ENCODE assay signal across 21 cellular contexts in the genomic region with DNA sequence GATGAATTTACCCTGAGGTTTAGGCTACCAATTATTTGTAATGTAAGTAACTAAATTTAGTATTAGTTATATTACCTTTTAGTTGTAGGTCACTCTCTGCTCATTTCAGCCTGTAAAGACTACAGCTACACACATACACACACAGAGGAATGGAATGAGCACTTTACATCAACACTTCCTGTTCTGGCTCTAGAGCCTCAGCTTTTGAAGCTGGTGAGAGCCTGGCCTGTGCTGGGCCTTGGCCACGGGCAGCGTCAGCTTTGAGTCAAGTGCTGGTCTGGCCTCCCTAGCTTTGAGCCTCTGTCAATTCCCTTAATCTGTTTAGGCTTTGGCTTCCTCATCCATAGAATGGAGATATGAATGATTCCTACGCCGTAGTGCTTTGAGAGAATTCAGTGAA.
DNase-seq lines count a peak whose midpoint lies in the region; ATAC-seq and TF ChIP-seq lines count a peak whose summit lies in the region.
"Had no signal": no experiment of that assay in that cellular context is flagged by ENCODE, and none has a peak within 500 bp of the region (broad histone marks: within the 10 kb centered on the region; RNA-seq: fewer than 3 reads in every experiment).

No MANE protein-coding gene starts in this region.

- peaks cover 43% of the 10 kb centered on the region for H3K36me3 ChIP-seq in fibroblast of lung (ENCODE audit: control insufficient read depth, insufficient read depth, low read length)
- peaks cover 11% of the 10 kb centered on the region for H3K36me3 ChIP-seq in mesodermal cell (ENCODE audit: control insufficient read depth, insufficient read depth, low read length)

- DNase-seq in AG10803 (ENCODE audit: low read depth), result peak; percentile 79
- DNase-seq in NCI-H226, result peak; percentile 59
- peak; percentile 65 to 91 for DNase-seq in fibroblast of lung (ENCODE audit: low read depth in 2 of 2)
- no peak for DNase-seq in activated T-cell treated with anti-CD3 and anti-CD28 coated beads, Interleukin-2, amount 50 U/mL, for 24 hours
- DNase-seq: activated CD4-positive, alpha-beta memory T cell treated with anti-CD3 and anti-CD28 coated beads, Interleukin-2, amount 10 ng/mL, durations not matched to agents 7 days and 5 days; activated naive CD4-positive, alpha-beta T cell treated with anti-CD3 and anti-CD28 coated beads, Interleukin-2, amount 50 U/mL, for 16 hours; activated T-cell treated with anti-CD3 and anti-CD28 coated beads, Interleukin-2, amount 50 U/mL, for 1 hour; body of pancreas; cortex of kidney; DMS79 treated with DMSO at 0.1 percent for 48 hours; GOT3; left colon; NCI-H69; SJCRH30; T-helper 2 cell had no signal

- H3K4me1 Mint-ChIP-seq in activated T-cell treated with anti-CD3 and anti-CD28 coated beads, Interleukin-2, amount 50 U/mL, for 24 hours (ENCODE audit: low read depth), result peaks cover 3% of the 10 kb centered on the region
- H3K4me1 Mint-ChIP-seq: activated CD4-positive, alpha-beta memory T cell treated with anti-CD3 and anti-CD28 coated beads, Interleukin-2, amount 10 ng/mL, durations not matched to agents 7 days and 5 days had no signal

- H3K36me3 Mint-ChIP-seq in activated T-cell treated with anti-CD3 and anti-CD28 coated beads, Interleukin-2, amount 50 U/mL, for 24 hours (ENCODE audit: low read depth), result no peaks in the 10 kb centered on the region

- peaks cover 10% of the 10 kb centered on the region for H3K79me2 ChIP-seq in fibroblast of lung (ENCODE audit: control insufficient read depth, insufficient read depth, low read length)

- 80 to 86% methylated on average over 1 to 4 of the region's 4 CpGs for WGBS in mesodermal cell (ENCODE audit: insufficient coverage in 2 of 2), 2 experiments

- no peak overlapping the region for H3K4me3 Mint-ChIP-seq in activated T-cell treated with anti-CD3 and anti-CD28 coated beads, Interleukin-2, amount 50 U/mL, for 24 hours
- H3K4me3 Mint-ChIP-seq: activated CD4-positive, alpha-beta memory T cell treated with anti-CD3 and anti-CD28 coated beads, Interleukin-2, amount 10 ng/mL, durations not matched to agents 7 days and 5 days had no signal

- H3K4me2 ChIP-seq in fibroblast of lung (ENCODE audit: extremely low read depth, insufficient read depth, low read length), result no peak overlapping the region

- no peak overlapping the region for H3K9ac ChIP-seq in fibroblast of lung (ENCODE audit: insufficient read depth, low read length)

- H3K27me3 Mint-ChIP-seq in activated T-cell treated with anti-CD3 and anti-CD28 coated beads, Interleukin-2, amount 50 U/mL, for 24 hours, result peaks cover 27% of the 10 kb centered on the region

- no peak overlapping the region for H3K4me3 ChIP-seq in AG10803 (ENCODE audit: low read length)
- no peak overlapping the region for H3K4me3 ChIP-seq in fibroblast of lung (replicated peaks in 1 of 4; ENCODE audit: control extremely low read depth in 1 of 4, insufficient read depth in 1 of 4, low read depth in 3 of 4, low read length in 4 of 4)
- no peak overlapping the region for H3K4me3 ChIP-seq in mesodermal cell (ENCODE audit: extremely low read depth, insufficient read depth, low read length, poor library complexity, severe bottlenecking)
- H3K4me3 ChIP-seq: body of pancreas, gastroesophageal sphincter, SJCRH30, suprapubic skin had no signal

- no peaks in the 10 kb centered on the region for H4K20me1 ChIP-seq in fibroblast of lung (ENCODE audit: control insufficient read depth, extremely low read depth, insufficient read depth, low read length)

- TF ChIP-seq CTCF in AG10803 (conservative IDR thresholded peaks at IDR 0.05; ENCODE audit: low read length), result no peak
- TF ChIP-seq CTCF in fibroblast of lung (conservative IDR thresholded peaks at IDR 0.05 in 1 of 2, IDR thresholded peaks at IDR 0.05 in 1 of 2; ENCODE audit: low read depth in 1 of 2, low read length in 2 of 2), result no peak

- H3K9me3 Mint-ChIP-seq in activated T-cell treated with anti-CD3 and anti-CD28 coated beads, Interleukin-2, amount 50 U/mL, for 24 hours, result no peaks in the 10 kb centered on the region
- H3K9me3 Mint-ChIP-seq: activated CD4-positive, alpha-beta memory T cell treated with anti-CD3 and anti-CD28 coated beads, Interleukin-2, amount 10 ng/mL, durations not matched to agents 7 days and 5 days had no signal

- no peak overlapping the region for H2AFZ ChIP-seq in fibroblast of lung (ENCODE audit: low read length)

- peak overlapping the region; percentile 13 for H3K27ac ChIP-seq in fibroblast of lung (ENCODE audit: insufficient read depth, low read length)
- H3K27ac ChIP-seq in mesodermal cell (ENCODE audit: low read depth, low read length, severe bottlenecking), result peak overlapping the region; percentile 37
- H3K27ac ChIP-seq: body of pancreas, gastroesophageal sphincter, SJCRH30, suprapubic skin had no signal

- no peak for ATAC-seq in GM18505 (IDR thresholded peaks at IDR 0.05; ENCODE audit: unreplicated experiment)
- no peak for ATAC-seq in HG03460 (IDR thresholded peaks at IDR 0.05; ENCODE audit: unreplicated experiment)
- no peak for ATAC-seq in GM19397 (IDR thresholded peaks at IDR 0.05; ENCODE audit: unreplicated experiment)
- ATAC-seq: body of pancreas, gastroesophageal sphincter, left colon had no signal

- no peaks in the 10 kb centered on the region for H3K27me3 ChIP-seq in fibroblast of lung (ENCODE audit: control insufficient read depth, insufficient read depth, low read length)
- H3K27me3 ChIP-seq: body of pancreas, gastroesophageal sphincter, SJCRH30, suprapubic skin had no signal

- TF ChIP-seq POLR2A in GM18505 (IDR thresholded peaks at IDR 0.05; ENCODE audit: borderline replicate concordance, extremely low read depth, insufficient read depth, insufficient read length), result no peak

- H3K27ac Mint-ChIP-seq in activated T-cell treated with anti-CD3 and anti-CD28 coated beads, Interleukin-2, amount 50 U/mL, for 24 hours, result no peak overlapping the region
- H3K27ac Mint-ChIP-seq: activated CD4-positive, alpha-beta memory T cell treated with anti-CD3 and anti-CD28 coated beads, Interleukin-2, amount 10 ng/mL, durations not matched to agents 7 days and 5 days had no signal

- no peaks in the 10 kb centered on the region for H3K4me1 ChIP-seq in fibroblast of lung (ENCODE audit: control insufficient read depth, extremely low read depth, insufficient read depth, low read length)
- H3K4me1 ChIP-seq in mesodermal cell (ENCODE audit: control insufficient read depth, insufficient read depth, low read length, poor library complexity, severe bottlenecking), result peaks cover 37% of the 10 kb centered on the region
- H3K4me1 ChIP-seq: body of pancreas, gastroesophageal sphincter, suprapubic skin had no signal

- no peaks in the 10 kb centered on the region for H3K9me3 ChIP-seq in fibroblast of lung (ENCODE audit: control insufficient read depth, insufficient read depth, low read depth, low read length)
- no peaks in the 10 kb centered on the region for H3K9me3 ChIP-seq in mesodermal cell (ENCODE audit: control insufficient read depth, low read length)
- H3K9me3 ChIP-seq: body of pancreas, gastroesophageal sphincter, SJCRH30, suprapubic skin had no signal
